18 cellular contexts compared by ENCODE assay signal in genomic region chr16:53821487-53821886, GRCh38.
A peak's percentile ranks its signal among the peaks of the same experiment; 100 is the strongest.
DNase-seq lines count a peak whose midpoint lies in the region; ATAC-seq and TF ChIP-seq lines count a peak whose summit lies in the region.
"Had no signal": no experiment of that assay in that cellular context is flagged by ENCODE, and none has a peak within 500 bp of the region (broad histone marks: within the 10 kb centered on the region; RNA-seq: fewer than 3 reads in every experiment).

No MANE protein-coding gene starts in this region.

- H3K4me1 ChIP-seq in SJSA1 (replicated peaks) = peaks cover 46% of the 10 kb centered on the region
- H3K4me1 ChIP-seq: prostate gland had no signal

- DNase-seq in activated naive CD8-positive, alpha-beta T cell treated with anti-CD3 and anti-CD28 coated beads, Interleukin-2, amount 50 U/mL, for 24 hours = no peak
- DNase-seq in activated naive CD8-positive, alpha-beta T cell treated with anti-CD3 and anti-CD28 coated beads for 36 hours = no peak
- DNase-seq in SJSA1 (ENCODE audit: low read depth in 1 of 2, low spot score in 2 of 2) (no peak), fibroblast of the aortic adventitia (ENCODE audit: low read depth) (peak; percentile 43), type B pancreatic cell (ENCODE audit: extremely low spot score, unreplicated experiment) (no peak), ureter (ENCODE audit: low spot score) (no peak), pons (ENCODE audit: low spot score) (no peak), retina (no peak)
- DNase-seq: activated effector memory CD4-positive, alpha-beta T cell treated with Interleukin-2 at 50 U/mL for 16 hours; DND-41; erythroblast; GOT3; NCI-H2107; stimulated activated CD4-positive, alpha-beta T cell treated with anti-CD3 and anti-CD28 coated beads, Interleukin-2, amount 100 ng/mL, for 24 hours had no signal

- no peaks in the 10 kb centered on the region for H3K27me3 ChIP-seq in SJSA1 (replicated peaks)

- H3K4me1 Mint-ChIP-seq in activated naive CD8-positive, alpha-beta T cell treated with anti-CD3 and anti-CD28 coated beads, Interleukin-2, amount 50 U/mL, for 24 hours = peaks cover 16% of the 10 kb centered on the region
- peaks cover 10% of the 10 kb centered on the region for H3K4me1 Mint-ChIP-seq in activated naive CD8-positive, alpha-beta T cell treated with anti-CD3 and anti-CD28 coated beads for 36 hours
- H3K4me1 Mint-ChIP-seq in type B pancreatic cell (ENCODE audit: unreplicated experiment) = no peaks in the 10 kb centered on the region

- no peak overlapping the region for H3K27ac Mint-ChIP-seq in activated naive CD8-positive, alpha-beta T cell treated with anti-CD3 and anti-CD28 coated beads, Interleukin-2, amount 50 U/mL, for 24 hours
- H3K27ac Mint-ChIP-seq in activated naive CD8-positive, alpha-beta T cell treated with anti-CD3 and anti-CD28 coated beads for 36 hours = no peak overlapping the region
- H3K27ac Mint-ChIP-seq in type B pancreatic cell = peak overlapping the region; percentile 0
- H3K27ac Mint-ChIP-seq: B cell; stimulated activated memory B cell treated with anti-CD40 and anti-IgM and Interleukin-4, amounts not matched to agents 10 μg/mL and 1 μg/mL and 100 μg/mL, for 72 hours had no signal

- H3K4me3 Mint-ChIP-seq in activated naive CD8-positive, alpha-beta T cell treated with anti-CD3 and anti-CD28 coated beads, Interleukin-2, amount 50 U/mL, for 24 hours = no peak overlapping the region
- no peak overlapping the region for H3K4me3 Mint-ChIP-seq in activated naive CD8-positive, alpha-beta T cell treated with anti-CD3 and anti-CD28 coated beads for 36 hours
- H3K4me3 Mint-ChIP-seq in type B pancreatic cell = no peak overlapping the region
- H3K4me3 Mint-ChIP-seq: B cell; central memory CD8-positive, alpha-beta T cell; stimulated activated memory B cell treated with anti-CD40 and anti-IgM and Interleukin-4, amounts not matched to agents 10 μg/mL and 1 μg/mL and 100 μg/mL, for 72 hours had no signal

- H3K27ac ChIP-seq in SJSA1 = peak overlapping the region; percentile 71
- H3K27ac ChIP-seq: prostate gland had no signal

- H3K9me3 Mint-ChIP-seq in activated naive CD8-positive, alpha-beta T cell treated with anti-CD3 and anti-CD28 coated beads, Interleukin-2, amount 50 U/mL, for 24 hours = no peaks in the 10 kb centered on the region
- no peaks in the 10 kb centered on the region for H3K9me3 Mint-ChIP-seq in activated naive CD8-positive, alpha-beta T cell treated with anti-CD3 and anti-CD28 coated beads for 36 hours
- no peaks in the 10 kb centered on the region for H3K9me3 Mint-ChIP-seq in type B pancreatic cell
- H3K9me3 Mint-ChIP-seq: central memory CD8-positive, alpha-beta T cell; stimulated activated memory B cell treated with anti-CD40 and anti-IgM and Interleukin-4, amounts not matched to agents 10 μg/mL and 1 μg/mL and 100 μg/mL, for 72 hours had no signal

- no peaks in the 10 kb centered on the region for H3K9me3 ChIP-seq in SJSA1 (replicated peaks)
- H3K9me3 ChIP-seq: prostate gland had no signal

- ATAC-seq in activated naive CD8-positive, alpha-beta T cell treated with anti-CD3 and anti-CD28 coated beads, Interleukin-2, amount 50 U/mL, for 24 hours = peak; percentile 43
- ATAC-seq: stimulated activated memory B cell treated with anti-CD40 and anti-IgM and Interleukin-4, amounts not matched to agents 10 μg/mL and 1 μg/mL and 100 μg/mL, for 72 hours had no signal

- H3K36me3 ChIP-seq in SJSA1 = peaks cover 3% of the 10 kb centered on the region; the same call in 1 of the 2 replicates
- H3K36me3 ChIP-seq: prostate gland had no signal

- peaks cover 17% of the 10 kb centered on the region for H3K36me3 Mint-ChIP-seq in activated naive CD8-positive, alpha-beta T cell treated with anti-CD3 and anti-CD28 coated beads, Interleukin-2, amount 50 U/mL, for 24 hours (ENCODE audit: low read depth)
- peaks cover 3% of the 10 kb centered on the region for H3K36me3 Mint-ChIP-seq in activated naive CD8-positive, alpha-beta T cell treated with anti-CD3 and anti-CD28 coated beads for 36 hours
- peaks cover 7% of the 10 kb centered on the region for H3K36me3 Mint-ChIP-seq in type B pancreatic cell

- no peak overlapping the region for H3K4me3 ChIP-seq in SJSA1
- no peak overlapping the region for H3K4me3 ChIP-seq in fibroblast of the aortic adventitia (ENCODE audit: low read depth, low read length)
- H3K4me3 ChIP-seq: prostate gland had no signal

- no peaks in the 10 kb centered on the region for H3K27me3 Mint-ChIP-seq in activated naive CD8-positive, alpha-beta T cell treated with anti-CD3 and anti-CD28 coated beads, Interleukin-2, amount 50 U/mL, for 24 hours
- no peaks in the 10 kb centered on the region for H3K27me3 Mint-ChIP-seq in activated naive CD8-positive, alpha-beta T cell treated with anti-CD3 and anti-CD28 coated beads for 36 hours
- no peaks in the 10 kb centered on the region for H3K27me3 Mint-ChIP-seq in type B pancreatic cell
- H3K27me3 Mint-ChIP-seq: B cell; central memory CD8-positive, alpha-beta T cell; stimulated activated memory B cell treated with anti-CD40 and anti-IgM and Interleukin-4, amounts not matched to agents 10 μg/mL and 1 μg/mL and 100 μg/mL, for 72 hours had no signal

- TF ChIP-seq CTCF in fibroblast of the aortic adventitia (IDR thresholded peaks at IDR 0.05; ENCODE audit: insufficient read depth, low read length) (no peak), type B pancreatic cell (conservative IDR thresholded peaks at IDR 0.05) (no peak)
